In genomic region chr1:8680628-8681316, GRCh38 we compare ENCODE assay signal across 11 cellular contexts.
A peak's percentile ranks its signal among the peaks of the same experiment; 100 is the strongest.
DNase-seq lines count a peak whose midpoint lies in the region; ATAC-seq and TF ChIP-seq lines count a peak whose summit lies in the region.
"Had no signal": no experiment of that assay in that cellular context is flagged by ENCODE, and none has a peak within 500 bp of the region (broad histone marks: within the 10 kb centered on the region; RNA-seq: fewer than 3 reads in every experiment).

No MANE protein-coding gene starts in this region.

- H3K4me3 ChIP-seq in GM08714 (ENCODE audit: low read length) (peak overlapping the region; percentile 75), esophagus squamous epithelium (peak overlapping the region in 3 of 4 donors; percentile 14 to 43 (median 16)), trophoblast cell (ENCODE audit: low read depth, low read length) (no peak overlapping the region)

- H3K27me3 ChIP-seq in esophagus squamous epithelium (no peaks in the 10 kb centered on the region), trophoblast cell (ENCODE audit: insufficient read depth, low read length) (no peaks in the 10 kb centered on the region), foreskin keratinocyte (no peaks in the 10 kb centered on the region)

- no peak overlapping the region for H2AFZ ChIP-seq in trophoblast cell (ENCODE audit: insufficient read depth, low read length, poor library complexity)

- peak overlapping the region; percentile 21 for H2BK5ac ChIP-seq in trophoblast cell (ENCODE audit: low read depth, low read length, poor library complexity)

- H3K23ac ChIP-seq in trophoblast cell (ENCODE audit: low read length): no peak overlapping the region

- H3K79me2 ChIP-seq in trophoblast cell (ENCODE audit: control insufficient read depth, insufficient read depth, low read length, poor library complexity): peaks cover 12% of the 10 kb centered on the region

- H3K36me3 ChIP-seq in esophagus squamous epithelium (no peaks in the 10 kb centered on the region), trophoblast cell (ENCODE audit: control insufficient read depth in 1 of 2, insufficient read depth in 2 of 2, low read length in 2 of 2) (no peaks in the 10 kb centered on the region)

- H3K4me2 ChIP-seq in trophoblast cell (ENCODE audit: low read length): no peak overlapping the region

- no peak overlapping the region for H3K14ac ChIP-seq in trophoblast cell (ENCODE audit: low read length)

- no peak overlapping the region for H2AK5ac ChIP-seq in trophoblast cell (ENCODE audit: low read length)

- no peaks in the 10 kb centered on the region for H3K79me1 ChIP-seq in trophoblast cell (ENCODE audit: low read length)

- no peak overlapping the region for H3K9ac ChIP-seq in trophoblast cell (ENCODE audit: low read length)

- H2BK120ac ChIP-seq in trophoblast cell (ENCODE audit: insufficient read depth, low read length, poor library complexity): no peak overlapping the region

- intact Hi-C loops in esophagus squamous epithelium (cut with DNase I): no loop called here

- H4K8ac ChIP-seq in trophoblast cell (ENCODE audit: low read depth, low read length): no peak overlapping the region

- peak overlapping the region in 2 of 4 donors; percentile 17 to 19 for H3K27ac ChIP-seq in esophagus squamous epithelium
- no peak overlapping the region for H3K27ac ChIP-seq in trophoblast cell (ENCODE audit: low read depth, low read length)
- H3K27ac ChIP-seq in foreskin keratinocyte: no peak overlapping the region

- H3K9me3 ChIP-seq in esophagus squamous epithelium (no peaks in the 10 kb centered on the region), trophoblast cell (ENCODE audit: insufficient read depth, low read depth, low read length) (no peaks in the 10 kb centered on the region)

- H3K18ac ChIP-seq in trophoblast cell (ENCODE audit: low read length): no peak overlapping the region

- H3K4me1 ChIP-seq in esophagus squamous epithelium: peaks cover 4 to 71% (median 15%) of the 10 kb centered on the region in 3 donors
- peaks cover 0 to 7% of the 10 kb centered on the region in 2 experiments for H3K4me1 ChIP-seq in trophoblast cell (ENCODE audit: control insufficient read depth in 1 of 2, insufficient read depth in 2 of 2, low read length in 2 of 2)
- peaks cover 9% of the 10 kb centered on the region for H3K4me1 ChIP-seq in foreskin keratinocyte

- DNase-seq in NCI-H748 (lab: John Stamatoyannopoulos, UW; ENCODE audit: unreplicated experiment) (peak; percentile 40), esophagus squamous epithelium (lab: John Stamatoyannopoulos, UW) (no peak), trophoblast cell (no peak), NCI-H2107 treated with DMSO at 0.1 percent for 48 hours (lab: John Stamatoyannopoulos, UW; ENCODE audit: unreplicated experiment) (no peak), NCI-H82 (lab: John Stamatoyannopoulos, UW) (no peak), foreskin keratinocyte (no peak), NCI-H774 (lab: John Stamatoyannopoulos, UW) (no peak)
- DNase-seq: activated T-cell treated with anti-CD3 and anti-CD28 coated beads, Interleukin-2, amount 50 U/mL, for 1 hour; anterior cingulate cortex; stimulated activated CD4-positive, alpha-beta T cell treated with anti-CD3 and anti-CD28 coated beads, Interleukin-4, amount 100 ng/mL, for 24 hours had no signal

- no peak overlapping the region for H4K12ac ChIP-seq in trophoblast cell (ENCODE audit: low read depth, low read length)

- H4K91ac ChIP-seq in trophoblast cell (ENCODE audit: low read depth, low read length): no peak overlapping the region

- ATAC-seq in foreskin keratinocyte: no peak

- no peak for TF ChIP-seq POLR2A in esophagus squamous epithelium (IDR thresholded peaks at IDR 0.05)

- H3K4ac ChIP-seq in trophoblast cell (ENCODE audit: low read depth, low read length): no peak overlapping the region

- WGBS in esophagus squamous epithelium, 2 donors: 32 to 47% methylated on average over 12 of the region's 12 CpGs
- no CpG with 5 or more reads among the region's 12 CpGs for WGBS in trophoblast cell (ENCODE audit: extremely low coverage, insufficient coverage, insufficient read length)

- no peak overlapping the region for H2BK12ac ChIP-seq in trophoblast cell (ENCODE audit: low read length)

- no peak for TF ChIP-seq CTCF in esophagus squamous epithelium (IDR thresholded peaks at IDR 0.05)
- no peak for TF ChIP-seq CTCF in foreskin keratinocyte (conservative IDR thresholded peaks at IDR 0.05)
